ENCODE assay signal across 16 cellular contexts in genomic region chr5:115657883-115658233, GRCh38. TPM values are rescaled to one million over a fixed set of nuclear protein-coding genes. Genes with fewer than 3 reads are reported as not detected.
A peak's percentile ranks its signal among the peaks of the same experiment; 100 is the strongest.
DNase-seq lines count a peak whose midpoint lies in the region; ATAC-seq, FAIRE-seq and TF ChIP-seq lines count a peak whose summit lies in the region.
"Had no signal": no experiment of that assay in that cellular context is flagged by ENCODE, and none has a peak within 500 bp of the region (broad histone marks: within the 10 kb centered on the region; RNA-seq: fewer than 3 reads in every experiment).

No MANE protein-coding gene starts in this region.

- no peaks in the 10 kb centered on the region for H3K9me3 ChIP-seq in Panc1 (ENCODE audit: control insufficient read depth, insufficient read depth, low read depth, low read length)
- H3K9me3 ChIP-seq in endothelial cell of umbilical vein (replicated peaks; ENCODE audit: control insufficient read depth, insufficient read depth, low read length) = no peaks in the 10 kb centered on the region
- H3K9me3 ChIP-seq in trophoblast cell (ENCODE audit: insufficient read depth, low read depth, low read length) = no peaks in the 10 kb centered on the region

- H3K79me1 ChIP-seq in trophoblast cell (ENCODE audit: low read length) = no peaks in the 10 kb centered on the region

- TF ChIP-seq POLR2A in endothelial cell of umbilical vein (IDR thresholded peaks at IDR 0.05; ENCODE audit: low read depth, low read length) = no peak

- H3K14ac ChIP-seq in trophoblast cell (ENCODE audit: low read length) = no peak overlapping the region

- in situ Hi-C loops in Panc1 (cut with HindIII; ENCODE audit: low pct_unique_long_range_greater_than_20kb, low sequenced_read_pairs) = no loop called here

- H4K8ac ChIP-seq in trophoblast cell (ENCODE audit: low read depth, low read length) = no peak overlapping the region

- H3K27ac ChIP-seq in Panc1 (ENCODE audit: low read length) (no peak overlapping the region), endothelial cell of umbilical vein (ENCODE audit: insufficient read depth, low read depth, low read length) (no peak overlapping the region), trophoblast cell (ENCODE audit: low read depth, low read length) (no peak overlapping the region)

- no peak overlapping the region for H2AK5ac ChIP-seq in trophoblast cell (ENCODE audit: low read length)

- no peak overlapping the region for H4K91ac ChIP-seq in trophoblast cell (ENCODE audit: low read depth, low read length)

- POLR2A ChIA-PET in Panc1 (lab: Charles Lee) (no interaction called here), endothelial cell of umbilical vein (lab: Charles Lee) (interaction anchor here (0.6 kb wide), 1 partner anchor 182 kb away, joined by 3 read pairs; no protein-coding TSS in a partner anchor)

- TF ChIP-seq CTCF in Panc1 (IDR thresholded peaks at IDR 0.05) (no peak), endothelial cell of umbilical vein (IDR thresholded peaks at IDR 0.05; ENCODE audit: extremely low read depth in 1 of 2, insufficient read depth in 1 of 2, low read depth in 1 of 2, low read length in 2 of 2) (no peak)

- peaks cover 22% of the 10 kb centered on the region for H3K27me3 Mint-ChIP-seq in activated T-helper 1 cell treated with anti-CD3 and anti-CD28 coated beads, Interleukin-12 subunit alpha, Interleukin-12 subunit beta, Interleukin-2, Interleukin-4 antibody, amounts not matched to agents 30 ng/mL and 10 ng/mL and 1 ng/mL, durations not matched to agents 14 hours and 24 hours and 36 hours (ENCODE audit: insufficient read depth)
- H3K27me3 Mint-ChIP-seq in activated T-helper 2 cell treated with anti-CD3 and anti-CD28 coated beads, Interferon-gamma antibody, Interleukin-2, Interleukin-4, amounts not matched to agents 10 μg/mL and 5 μg/mL and 100 μg/mL, durations not matched to agents 14 hours and 24 hours and 36 hours (ENCODE audit: low read depth) = peaks cover 19% of the 10 kb centered on the region

- no peak overlapping the region for H3K4ac ChIP-seq in trophoblast cell (ENCODE audit: low read depth, low read length)

- no peak overlapping the region for H4K12ac ChIP-seq in trophoblast cell (ENCODE audit: low read depth, low read length)

- H3K79me2 ChIP-seq in endothelial cell of umbilical vein (ENCODE audit: control insufficient read depth, insufficient read depth, low read length) (no peaks in the 10 kb centered on the region), trophoblast cell (ENCODE audit: control insufficient read depth, insufficient read depth, low read length, poor library complexity) (no peaks in the 10 kb centered on the region)

- peak; percentile 58; the same call in 1 of the 2 replicates for ATAC-seq in Panc1
- ATAC-seq: CD8-positive, alpha-beta T cell; naive thymus-derived CD8-positive, alpha-beta T cell; T-helper 17 cell had no signal

- no peaks in the 10 kb centered on the region for H3K36me3 Mint-ChIP-seq in activated T-helper 1 cell treated with anti-CD3 and anti-CD28 coated beads, Interleukin-12 subunit alpha, Interleukin-12 subunit beta, Interleukin-2, Interleukin-4 antibody, amounts not matched to agents 30 ng/mL and 10 ng/mL and 1 ng/mL, durations not matched to agents 14 hours and 24 hours and 36 hours (ENCODE audit: low read depth)
- H3K36me3 Mint-ChIP-seq in activated T-helper 2 cell treated with anti-CD3 and anti-CD28 coated beads, Interferon-gamma antibody, Interleukin-2, Interleukin-4, amounts not matched to agents 10 μg/mL and 5 μg/mL and 100 μg/mL, durations not matched to agents 14 hours and 24 hours and 36 hours (ENCODE audit: low read depth) = no peaks in the 10 kb centered on the region
- H3K36me3 Mint-ChIP-seq: CD8-positive, alpha-beta T cell; naive thymus-derived CD8-positive, alpha-beta T cell had no signal

- no CpG with 5 or more reads among the region's 2 CpGs for WGBS in trophoblast cell (ENCODE audit: extremely low coverage, insufficient coverage, insufficient read length)

- no peak overlapping the region for H3K4me3 Mint-ChIP-seq in activated T-helper 1 cell treated with anti-CD3 and anti-CD28 coated beads, Interleukin-12 subunit alpha, Interleukin-12 subunit beta, Interleukin-2, Interleukin-4 antibody, amounts not matched to agents 30 ng/mL and 10 ng/mL and 1 ng/mL, durations not matched to agents 14 hours and 24 hours and 36 hours
- no peak overlapping the region for H3K4me3 Mint-ChIP-seq in activated T-helper 2 cell treated with anti-CD3 and anti-CD28 coated beads, Interferon-gamma antibody, Interleukin-2, Interleukin-4, amounts not matched to agents 10 μg/mL and 5 μg/mL and 100 μg/mL, durations not matched to agents 14 hours and 24 hours and 36 hours (ENCODE audit: low read depth)
- H3K4me3 Mint-ChIP-seq: CD8-positive, alpha-beta T cell; naive thymus-derived CD8-positive, alpha-beta T cell; T-helper 17 cell had no signal

- no peak overlapping the region for H3K18ac ChIP-seq in trophoblast cell (ENCODE audit: low read length)

- H3K4me3 ChIP-seq in Panc1 (ENCODE audit: low read depth in 2 of 2, low read length in 2 of 2) (no peak overlapping the region), endothelial cell of umbilical vein (replicated peaks in 1 of 3; ENCODE audit: insufficient read depth in 1 of 3, low read depth in 1 of 3, low read length in 3 of 3) (no peak overlapping the region), trophoblast cell (ENCODE audit: low read depth, low read length) (no peak overlapping the region)

- CTCF ChIA-PET in Panc1 (lab: Charles Lee) (no interaction called here), endothelial cell of umbilical vein (lab: Charles Lee) (no interaction called here)

- dilution Hi-C loops in endothelial cell of umbilical vein (cut with MboI; ENCODE audit: extremely low pct_ligation_motif_present, low sequenced_read_pairs) = no loop called here

- BruUV-seq in Panc1 (replicated peaks; lab: Mats Ljungman, UMichigan) (no TSS peak), endothelial cell of umbilical vein (replicated peaks; lab: Mats Ljungman, UMichigan) (no TSS peak)

- H3K9me3 Mint-ChIP-seq in activated T-helper 1 cell treated with anti-CD3 and anti-CD28 coated beads, Interleukin-12 subunit alpha, Interleukin-12 subunit beta, Interleukin-2, Interleukin-4 antibody, amounts not matched to agents 30 ng/mL and 10 ng/mL and 1 ng/mL, durations not matched to agents 14 hours and 24 hours and 36 hours = no peaks in the 10 kb centered on the region
- no peaks in the 10 kb centered on the region for H3K9me3 Mint-ChIP-seq in activated T-helper 2 cell treated with anti-CD3 and anti-CD28 coated beads, Interferon-gamma antibody, Interleukin-2, Interleukin-4, amounts not matched to agents 10 μg/mL and 5 μg/mL and 100 μg/mL, durations not matched to agents 14 hours and 24 hours and 36 hours
- H3K9me3 Mint-ChIP-seq: CD8-positive, alpha-beta T cell had no signal

- H2AFZ ChIP-seq in endothelial cell of umbilical vein (ENCODE audit: low read depth, low read length) (no peak overlapping the region), trophoblast cell (ENCODE audit: insufficient read depth, low read length, poor library complexity) (no peak overlapping the region)

- no peak overlapping the region for H3K4me2 ChIP-seq in endothelial cell of umbilical vein (ENCODE audit: insufficient read depth, low read length)
- H3K4me2 ChIP-seq in trophoblast cell (ENCODE audit: low read length) = no peak overlapping the region

- FAIRE-seq in endothelial cell of umbilical vein (lab: Jason Lieb, UNC) = no peak

- H3K9ac ChIP-seq in endothelial cell of umbilical vein (replicated peaks; ENCODE audit: extremely low read depth, insufficient read depth, low read length) (no peak overlapping the region), trophoblast cell (ENCODE audit: low read length) (no peak overlapping the region)

- peaks cover 2% of the 10 kb centered on the region; the same call in 1 of the 2 replicates for H3K27me3 ChIP-seq in Panc1 (ENCODE audit: control insufficient read depth, insufficient read depth, low read length)
- no peaks in the 10 kb centered on the region for H3K27me3 ChIP-seq in endothelial cell of umbilical vein (ENCODE audit: control insufficient read depth in 2 of 2, insufficient read depth in 2 of 2, low read length in 2 of 2)
- no peaks in the 10 kb centered on the region for H3K27me3 ChIP-seq in trophoblast cell (ENCODE audit: insufficient read depth, low read length)

- H3K4me1 ChIP-seq in Panc1 (ENCODE audit: control insufficient read depth, insufficient read depth, low read length) (no peaks in the 10 kb centered on the region), endothelial cell of umbilical vein (ENCODE audit: control insufficient read depth, extremely low read depth, insufficient read depth, low read length) (no peaks in the 10 kb centered on the region), trophoblast cell (ENCODE audit: control insufficient read depth in 1 of 2, insufficient read depth in 2 of 2, low read length in 2 of 2) (no peaks in the 10 kb centered on the region)

- DNase-seq in EL (peak; percentile 94), Panc1 (ENCODE audit: low read depth, low spot score) (peak; percentile 28), endothelial cell of umbilical vein (ENCODE audit: low read depth, low spot score) (no peak), trophoblast cell (peak; percentile 4 to 65), posterior cingulate gyrus (no peak), HuH-7 (ENCODE audit: low spot score) (no peak)
- no peak for DNase-seq in activated T-helper 1 cell treated with anti-CD3 and anti-CD28 coated beads, Interleukin-12 subunit alpha, Interleukin-12 subunit beta, Interleukin-2, Interleukin-4 antibody, amounts not matched to agents 30 ng/mL and 10 ng/mL and 1 ng/mL, durations not matched to agents 14 hours and 24 hours and 36 hours (ENCODE audit: low spot score)
- DNase-seq in activated T-helper 2 cell treated with anti-CD3 and anti-CD28 coated beads, Interferon-gamma antibody, Interleukin-2, Interleukin-4, amounts not matched to agents 10 μg/mL and 5 μg/mL and 100 μg/mL, durations not matched to agents 14 hours and 24 hours and 36 hours (ENCODE audit: low spot score) = no peak
- DNase-seq: activated CD4-positive, alpha-beta T cell treated with anti-CD3 and anti-CD28 coated beads, Interleukin-2, amount 50 U/mL, for 48 hours; activated gamma-delta T cell; CD8-positive, alpha-beta T cell; cerebellar nuclear complex; foreskin melanocyte; naive thymus-derived CD8-positive, alpha-beta T cell; NCI-H2171; T-helper 17 cell had no signal

- H3K36me3 ChIP-seq in Panc1 (ENCODE audit: control insufficient read depth, insufficient read depth, low read length) = no peaks in the 10 kb centered on the region
- H3K36me3 ChIP-seq in endothelial cell of umbilical vein (ENCODE audit: control insufficient read depth in 2 of 2, extremely low read depth in 1 of 2, insufficient read depth in 2 of 2, low read length in 2 of 2) = no peaks in the 10 kb centered on the region
- no peaks in the 10 kb centered on the region for H3K36me3 ChIP-seq in trophoblast cell (ENCODE audit: control insufficient read depth in 1 of 2, insufficient read depth in 2 of 2, low read length in 2 of 2)

- H3K23ac ChIP-seq in trophoblast cell (ENCODE audit: low read length) = no peak overlapping the region

- H2BK120ac ChIP-seq in trophoblast cell (ENCODE audit: insufficient read depth, low read length, poor library complexity) = no peak overlapping the region

- no peaks in the 10 kb centered on the region for H3K4me1 Mint-ChIP-seq in activated T-helper 1 cell treated with anti-CD3 and anti-CD28 coated beads, Interleukin-12 subunit alpha, Interleukin-12 subunit beta, Interleukin-2, Interleukin-4 antibody, amounts not matched to agents 30 ng/mL and 10 ng/mL and 1 ng/mL, durations not matched to agents 14 hours and 24 hours and 36 hours (ENCODE audit: low read depth)
- H3K4me1 Mint-ChIP-seq in activated T-helper 2 cell treated with anti-CD3 and anti-CD28 coated beads, Interferon-gamma antibody, Interleukin-2, Interleukin-4, amounts not matched to agents 10 μg/mL and 5 μg/mL and 100 μg/mL, durations not matched to agents 14 hours and 24 hours and 36 hours (ENCODE audit: low read depth) = no peaks in the 10 kb centered on the region
- H3K4me1 Mint-ChIP-seq: naive thymus-derived CD8-positive, alpha-beta T cell; T-helper 17 cell had no signal

- H2BK12ac ChIP-seq in trophoblast cell (ENCODE audit: low read length) = no peak overlapping the region

- no peak overlapping the region for H2BK5ac ChIP-seq in trophoblast cell (ENCODE audit: low read depth, low read length, poor library complexity)

- no peak overlapping the region for H3K27ac Mint-ChIP-seq in activated T-helper 1 cell treated with anti-CD3 and anti-CD28 coated beads, Interleukin-12 subunit alpha, Interleukin-12 subunit beta, Interleukin-2, Interleukin-4 antibody, amounts not matched to agents 30 ng/mL and 10 ng/mL and 1 ng/mL, durations not matched to agents 14 hours and 24 hours and 36 hours
- H3K27ac Mint-ChIP-seq in activated T-helper 2 cell treated with anti-CD3 and anti-CD28 coated beads, Interferon-gamma antibody, Interleukin-2, Interleukin-4, amounts not matched to agents 10 μg/mL and 5 μg/mL and 100 μg/mL, durations not matched to agents 14 hours and 24 hours and 36 hours = no peak overlapping the region
- H3K27ac Mint-ChIP-seq: CD8-positive, alpha-beta T cell; naive thymus-derived CD8-positive, alpha-beta T cell; T-helper 17 cell had no signal

- no peaks in the 10 kb centered on the region for H4K20me1 ChIP-seq in endothelial cell of umbilical vein (replicated peaks; ENCODE audit: control insufficient read depth, extremely low read depth, insufficient read depth, low read length)

- no peaks in the 10 kb centered on the region for H3K9me1 ChIP-seq in endothelial cell of umbilical vein (replicated peaks; ENCODE audit: control insufficient read depth, extremely low read depth, insufficient read depth, low read length)

- intact Hi-C loops in Panc1 (cut with micrococcal nuclease; ENCODE audit: unreplicated experiment) (no loop called here), endothelial cell of umbilical vein (cut with micrococcal nuclease) (no loop called here), posterior cingulate gyrus (cut with DNase I) (no loop called here)
- intact Hi-C loops in activated T-helper 1 cell treated with anti-CD3 and anti-CD28 coated beads, Interleukin-12 subunit alpha, Interleukin-12 subunit beta, Interleukin-2, Interleukin-4 antibody, amounts not matched to agents 30 ng/mL and 10 ng/mL and 1 ng/mL, durations not matched to agents 14 hours and 24 hours and 36 hours (cut with micrococcal nuclease) = no loop called here
- intact Hi-C loops in activated T-helper 2 cell treated with anti-CD3 and anti-CD28 coated beads, Interferon-gamma antibody, Interleukin-2, Interleukin-4, amounts not matched to agents 10 μg/mL and 5 μg/mL and 100 μg/mL, durations not matched to agents 14 hours and 24 hours and 36 hours (cut with micrococcal nuclease) = no loop called here

RNA-seq across cellular contexts. Expression of gene TMED7, which starts 32.0 kb away (rescaled TPM):
- 113 TPM for total RNA-seq in Panc1 (2021; ENCODE audit: unreplicated experiment)
- polyA plus RNA-seq in Panc1 (2012; ENCODE audit: insufficient read length) = 65.0 TPM
- total RNA-seq in endothelial cell of umbilical vein = 101 TPM in 2 replicates
- polyA plus RNA-seq in endothelial cell of umbilical vein = 57.6 and 125 TPM in 2 replicates
- polyA plus RNA-seq in endothelial cell of umbilical vein (2011; cell fraction: cytosol; rRNA removed) = 34.2 and 50.6 TPM in 2 replicates
- polyA plus RNA-seq in endothelial cell of umbilical vein (2011; cell fraction: nucleus; rRNA removed) = 18.8 and 20.7 TPM in 2 replicates
- polyA plus RNA-seq in endothelial cell of umbilical vein (2012) = 42.5 and 53.4 TPM in 2 replicates
- polyA minus RNA-seq in endothelial cell of umbilical vein = 41.8 and 47.0 TPM in 2 replicates
- polyA minus RNA-seq in endothelial cell of umbilical vein (2011; cell fraction: cytosol; rRNA and poly(A)+ RNA removed) = 36.3 TPM
- polyA minus RNA-seq in endothelial cell of umbilical vein (2011; cell fraction: nucleus; rRNA and poly(A)+ RNA removed) = 34.1 and 43.8 TPM in 2 replicates
- polyA plus RNA-seq in trophoblast cell (2013) = 66.0 and 66.5 TPM in 2 replicates
- 43.4 and 44.0 TPM in 2 replicates for total RNA-seq in activated T-helper 1 cell treated with anti-CD3 and anti-CD28 coated beads, Interleukin-12 subunit alpha, Interleukin-12 subunit beta, Interleukin-2, Interleukin-4 antibody, amounts not matched to agents 30 ng/mL and 10 ng/mL and 1 ng/mL, durations not matched to agents 14 hours and 24 hours and 36 hours
- 40.2 and 40.9 TPM in 2 replicates for total RNA-seq in activated T-helper 2 cell treated with anti-CD3 and anti-CD28 coated beads, Interferon-gamma antibody, Interleukin-2, Interleukin-4, amounts not matched to agents 10 μg/mL and 5 μg/mL and 100 μg/mL, durations not matched to agents 14 hours and 24 hours and 36 hours

RNA-seq across cellular contexts. Expression of gene TICAM2, which starts 55.6 kb away (rescaled TPM):
- total RNA-seq in Panc1 (2021; ENCODE audit: unreplicated experiment) (1.6 TPM), endothelial cell of umbilical vein (3.2 and 3.5 TPM in 2 replicates)
- polyA plus RNA-seq in Panc1 (2012; ENCODE audit: insufficient read length) = not detected
- 0.10 and 0.18 TPM in 2 replicates for polyA plus RNA-seq in endothelial cell of umbilical vein
- polyA plus RNA-seq in endothelial cell of umbilical vein (2011; cell fraction: cytosol; rRNA removed) = 0.06 and 0.30 TPM in 2 replicates
- 0.11 and 0.22 TPM in 2 replicates for polyA plus RNA-seq in endothelial cell of umbilical vein (2011; cell fraction: nucleus; rRNA removed)
- 1.3 and 2.5 TPM in 2 replicates for polyA plus RNA-seq in endothelial cell of umbilical vein (2012)
- 0.13 TPM in 1 of 2 replicates, not detected in the other for polyA minus RNA-seq in endothelial cell of umbilical vein
- polyA minus RNA-seq in endothelial cell of umbilical vein (2011; cell fraction: cytosol; rRNA and poly(A)+ RNA removed) = not detected
- 0.63 and 0.77 TPM in 2 replicates for polyA minus RNA-seq in endothelial cell of umbilical vein (2011; cell fraction: nucleus; rRNA and poly(A)+ RNA removed)
- 0.33 and 0.44 TPM in 2 replicates for polyA plus RNA-seq in trophoblast cell (2013)
- 0.59 and 1.1 TPM in 2 replicates for total RNA-seq in activated T-helper 1 cell treated with anti-CD3 and anti-CD28 coated beads, Interleukin-12 subunit alpha, Interleukin-12 subunit beta, Interleukin-2, Interleukin-4 antibody, amounts not matched to agents 30 ng/mL and 10 ng/mL and 1 ng/mL, durations not matched to agents 14 hours and 24 hours and 36 hours
- 0.85 TPM in 1 of 2 replicates, not detected in the other for total RNA-seq in activated T-helper 2 cell treated with anti-CD3 and anti-CD28 coated beads, Interferon-gamma antibody, Interleukin-2, Interleukin-4, amounts not matched to agents 10 μg/mL and 5 μg/mL and 100 μg/mL, durations not matched to agents 14 hours and 24 hours and 36 hours
- polyA plus RNA-seq: naive thymus-derived CD8-positive, alpha-beta T cell had no signal

Comparison
In these comparisons a context has a peak if more than half of its experiments do, and no peak if none do; other contexts are left out.
1. DNase-seq: peak in EL (single experiment), Panc1 (single experiment) and trophoblast cell (2 of 2); none in endothelial cell of umbilical vein (single experiment), activated T-helper 1 cell treated with anti-CD3 and anti-CD28 coated beads, Interleukin-12 subunit alpha, Interleukin-12 subunit beta, Interleukin-2, Interleukin-4 antibody, amounts not matched to agents 30 ng/mL and 10 ng/mL and 1 ng/mL, durations not matched to agents 14 hours and 24 hours and 36 hours (single experiment), posterior cingulate gyrus (0 of 10), activated T-helper 2 cell treated with anti-CD3 and anti-CD28 coated beads, Interferon-gamma antibody, Interleukin-2, Interleukin-4, amounts not matched to agents 10 μg/mL and 5 μg/mL and 100 μg/mL, durations not matched to agents 14 hours and 24 hours and 36 hours (single experiment) and HuH-7 (single experiment).